In the genomic region with DNA sequence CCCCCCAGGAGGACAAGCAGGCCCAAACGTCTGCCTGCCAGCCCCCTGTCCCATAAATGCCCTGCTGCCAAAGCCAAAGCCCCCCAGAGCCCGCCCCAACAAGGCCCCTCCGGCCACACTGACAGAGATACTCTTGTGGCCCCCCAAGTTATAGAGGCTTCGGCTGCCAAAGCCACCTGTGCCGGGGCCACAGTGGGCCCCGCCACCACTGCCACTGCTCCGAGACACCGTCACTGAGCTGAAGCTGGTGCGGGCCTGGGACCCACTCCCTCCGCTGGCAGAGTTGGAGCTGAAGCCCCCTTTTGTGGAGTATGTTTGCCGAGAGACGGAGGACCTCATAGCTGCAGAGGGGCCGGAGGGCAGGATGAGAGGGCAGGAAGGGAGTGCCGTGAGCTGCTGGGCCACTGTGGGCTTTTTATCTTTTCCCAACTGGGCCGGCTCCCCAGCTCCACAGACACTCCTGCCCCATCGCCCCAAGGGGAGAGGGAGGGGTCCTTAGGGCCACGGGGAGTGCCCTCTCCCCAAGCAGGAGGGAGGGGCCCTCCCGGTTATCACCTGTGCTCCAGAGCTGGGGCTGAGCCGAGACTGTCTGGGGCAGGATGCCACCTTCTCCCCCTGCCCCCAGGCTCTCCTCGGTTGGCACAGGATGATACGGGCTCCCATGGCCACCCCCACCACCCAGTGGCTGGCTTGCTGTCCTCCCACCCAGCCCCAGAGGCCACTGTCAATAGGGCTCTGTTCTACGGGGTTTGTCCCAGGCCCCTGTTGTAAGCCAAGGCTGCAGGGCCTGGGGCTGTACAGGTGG, we compare ENCODE assay signal across 2 cellular contexts.
TF ChIP-seq lines count a peak whose summit lies in the region.

Gene KRT79 (minus strand): TSS at position 390 of the 805 bp plus-strand sequence. CDS start 51 bp downstream, at position 339.

TF ChIP-seq in WTC11, 78 proteins besides CTCF, POLR2A, EP300 and RAD21:
- TF ChIP-seq, protein P1, sequence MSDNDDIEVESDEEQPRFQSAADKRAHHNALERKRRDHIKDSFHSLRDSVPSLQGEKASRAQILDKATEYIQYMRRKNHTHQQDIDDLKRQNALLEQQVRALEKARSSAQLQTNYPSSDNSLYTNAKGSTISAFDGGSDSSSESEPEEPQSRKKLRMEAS (CRISPR knock-in tag; IDR thresholded peaks at IDR 0.05) = no peak
- TF ChIP-seq OVOL2 (CRISPR knock-in tag; IDR thresholded peaks at IDR 0.05; ENCODE audit: borderline replicate concordance) (no peak), NFYB (CRISPR knock-in tag; conservative IDR thresholded peaks at IDR 0.05; ENCODE audit: low read depth) (no peak), EMX1 (CRISPR knock-in tag; IDR thresholded peaks at IDR 0.05) (no peak), NR1H2 (CRISPR knock-in tag; IDR thresholded peaks at IDR 0.05) (no peak), ATF1 (CRISPR knock-in tag; IDR thresholded peaks at IDR 0.05) (no peak), CDX4 (CRISPR knock-in tag; IDR thresholded peaks at IDR 0.05; ENCODE audit: borderline replicate concordance) (no peak), NR3C1 (CRISPR knock-in tag; conservative IDR thresholded peaks at IDR 0.05; ENCODE audit: low read depth) (no peak), AFF4 (CRISPR knock-in tag; IDR thresholded peaks at IDR 0.05; ENCODE audit: borderline replicate concordance) (no peak), MXD4 (CRISPR knock-in tag; IDR thresholded peaks at IDR 0.05; ENCODE audit: borderline replicate concordance) (no peak), E2F4 (CRISPR knock-in tag; IDR thresholded peaks at IDR 0.05; ENCODE audit: borderline replicate concordance, low read depth) (no peak)

TF ChIP-seq in HepG2, 621 proteins besides CTCF, POLR2A, EP300 and RAD21:
- TF ChIP-seq ZSCAN29 (CRISPR knock-in tag; conservative IDR thresholded peaks at IDR 0.05) (no peak), PAX8 (CRISPR knock-in tag; IDR thresholded peaks at IDR 0.05; ENCODE audit: borderline replicate concordance) (no peak), SP140L (CRISPR knock-in tag; IDR thresholded peaks at IDR 0.05; ENCODE audit: borderline replicate concordance) (no peak), ZMAT3 (CRISPR knock-in tag; conservative IDR thresholded peaks at IDR 0.05) (no peak), MEF2D (CRISPR knock-in tag; IDR thresholded peaks at IDR 0.05) (no peak), ZNF597 (CRISPR knock-in tag; IDR thresholded peaks at IDR 0.05) (no peak), MIER2 (CRISPR knock-in tag; IDR thresholded peaks at IDR 0.05) (no peak), U2AF2 (IDR thresholded peaks at IDR 0.05; ENCODE audit: low read depth, low read length) (no peak), PPARG (CRISPR knock-in tag; conservative IDR thresholded peaks at IDR 0.05) (no peak), EEA1 (CRISPR knock-in tag; IDR thresholded peaks at IDR 0.05; ENCODE audit: borderline replicate concordance) (no peak), ZNF407 (CRISPR knock-in tag; IDR thresholded peaks at IDR 0.05; ENCODE audit: not compliant biosample characterization) (no peak), ZFP36 (IDR thresholded peaks at IDR 0.05; ENCODE audit: borderline replicate concordance, low read depth, low read length, partially characterized antibody) (no peak), KAT7 (CRISPR knock-in tag; IDR thresholded peaks at IDR 0.05; ENCODE audit: borderline replicate concordance) (no peak), SP2 (CRISPR knock-in tag; IDR thresholded peaks at IDR 0.05) (no peak), PITX1 (CRISPR knock-in tag; IDR thresholded peaks at IDR 0.05) (no peak)
- TF ChIP-seq, protein P2, sequence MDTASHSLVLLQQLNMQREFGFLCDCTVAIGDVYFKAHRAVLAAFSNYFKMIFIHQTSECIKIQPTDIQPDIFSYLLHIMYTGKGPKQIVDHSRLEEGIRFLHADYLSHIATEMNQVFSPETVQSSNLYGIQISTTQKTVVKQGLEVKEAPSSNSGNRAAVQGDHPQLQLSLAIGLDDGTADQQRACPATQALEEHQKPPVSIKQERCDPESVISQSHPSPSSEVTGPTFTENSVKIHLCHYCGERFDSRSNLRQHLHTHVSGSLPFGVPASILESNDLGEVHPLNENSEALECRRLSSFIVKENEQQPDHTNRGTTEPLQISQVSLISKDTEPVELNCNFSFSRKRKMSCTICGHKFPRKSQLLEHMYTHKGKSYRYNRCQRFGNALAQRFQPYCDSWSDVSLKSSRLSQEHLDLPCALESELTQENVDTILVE (CRISPR knock-in tag; IDR thresholded peaks at IDR 0.05) = no peak
- TF ChIP-seq, protein P3, sequence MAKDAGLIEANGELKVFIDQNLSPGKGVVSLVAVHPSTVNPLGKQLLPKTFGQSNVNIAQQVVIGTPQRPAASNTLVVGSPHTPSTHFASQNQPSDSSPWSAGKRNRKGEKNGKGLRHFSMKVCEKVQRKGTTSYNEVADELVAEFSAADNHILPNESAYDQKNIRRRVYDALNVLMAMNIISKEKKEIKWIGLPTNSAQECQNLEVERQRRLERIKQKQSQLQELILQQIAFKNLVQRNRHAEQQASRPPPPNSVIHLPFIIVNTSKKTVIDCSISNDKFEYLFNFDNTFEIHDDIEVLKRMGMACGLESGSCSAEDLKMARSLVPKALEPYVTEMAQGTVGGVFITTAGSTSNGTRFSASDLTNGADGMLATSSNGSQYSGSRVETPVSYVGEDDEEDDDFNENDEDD (CRISPR knock-in tag; IDR thresholded peaks at IDR 0.05; ENCODE audit: borderline replicate concordance) = no peak
TF ChIP-seq in HepG2: peak in this region for 0.
